ENCODE assay signal across 30 cellular contexts in genomic region chrX:136718091-136718490, GRCh38.
"Had no signal": no experiment of that assay in that cellular context is flagged by ENCODE, and none has a peak within 500 bp of the region (broad histone marks: within the 10 kb centered on the region; RNA-seq: fewer than 3 reads in every experiment).

No MANE protein-coding gene starts in this region.

- H3K27me3 ChIP-seq: ascending aorta, brain microvascular endothelial cell, colonic mucosa, esophagus squamous epithelium, gastroesophageal sphincter had no signal

- H3K27me3 Mint-ChIP-seq: activated CD4-positive, alpha-beta memory T cell treated with anti-CD3 and anti-CD28 coated beads, Interleukin-2, amount 10 ng/mL, durations not matched to agents 7 days and 5 days; activated CD4-positive, alpha-beta T cell treated with anti-CD3 and anti-CD28 coated beads, Interleukin-2, amount 10 ng/mL, durations not matched to agents 7 days and 5 days; activated naive CD4-positive, alpha-beta T cell treated with anti-CD3 and anti-CD28 coated beads, Interleukin-2, amount 10 ng/mL, durations not matched to agents 7 days and 5 days; activated naive CD8-positive, alpha-beta T cell treated with anti-CD3 and anti-CD28 coated beads, Interleukin-2, amount 10 ng/mL, durations not matched to agents 7 days and 5 days had no signal

- DNase-seq: activated CD4-positive, alpha-beta memory T cell treated with anti-CD3 and anti-CD28 coated beads, Interleukin-2, amount 10 ng/mL, durations not matched to agents 7 days and 5 days; activated CD4-positive, alpha-beta T cell treated with anti-CD3 and anti-CD28 coated beads for 1 hour; activated CD4-positive, alpha-beta T cell treated with anti-CD3 and anti-CD28 coated beads for 4 hours; activated CD4-positive, alpha-beta T cell treated with anti-CD3 and anti-CD28 coated beads, Interleukin-2, amount 10 ng/mL, durations not matched to agents 7 days and 5 days; activated CD4-positive, alpha-beta T cell treated with anti-CD3 and anti-CD28 coated beads, Interleukin-2, amount 50 U/mL, for 4 hours; activated CD8-positive, alpha-beta memory T cell treated with anti-CD3 and anti-CD28 coated beads, Interleukin-2, amount 50 U/mL, for 48 hours; activated gamma-delta T cell; activated naive CD4-positive, alpha-beta T cell; activated naive CD4-positive, alpha-beta T cell treated with anti-CD3 and anti-CD28 coated beads, Interleukin-2, amount 10 ng/mL, durations not matched to agents 7 days and 5 days; activated naive CD8-positive, alpha-beta T cell treated with anti-CD3 and anti-CD28 coated beads, Interleukin-2, amount 10 ng/mL, durations not matched to agents 7 days and 5 days; activated T-cell treated with anti-CD3 and anti-CD28 coated beads for 4 hours; activated T-cell treated with anti-CD3 and anti-CD28 coated beads, Interleukin-2, amount 50 U/mL, for 24 hours; activated T-cell treated with anti-CD3 and anti-CD28 coated beads, Interleukin-2, amount 50 U/mL, for 72 hours; brain microvascular endothelial cell; colonic mucosa; effector CD8-positive, alpha-beta T cell; esophagus squamous epithelium; foreskin melanocyte; heart right ventricle; T-helper 1 cell; T-helper 2 cell had no signal

- H3K36me3 ChIP-seq: ascending aorta, brain microvascular endothelial cell, colonic mucosa, esophagus squamous epithelium, gastroesophageal sphincter had no signal

- H3K4me3 ChIP-seq: ascending aorta, colonic mucosa, esophagus squamous epithelium, gastroesophageal sphincter, heart right ventricle had no signal

- ATAC-seq: activated naive CD4-positive, alpha-beta T cell treated with anti-CD3 and anti-CD28 coated beads, Interleukin-2, amount 50 U/mL, for 72 hours; activated T-cell treated with anti-CD3 and anti-CD28 coated beads, Interleukin-2, amount 50 U/mL, for 72 hours; gastroesophageal sphincter; WTC11 had no signal

- H3K9me3 ChIP-seq: ascending aorta, colonic mucosa, esophagus squamous epithelium, gastroesophageal sphincter, heart right ventricle had no signal

- H3K9me3 Mint-ChIP-seq: activated T-cell treated with anti-CD3 and anti-CD28 coated beads, Interleukin-2, amount 50 U/mL, for 24 hours had no signal

- H3K27ac Mint-ChIP-seq: activated CD4-positive, alpha-beta memory T cell treated with anti-CD3 and anti-CD28 coated beads, Interleukin-2, amount 10 ng/mL, durations not matched to agents 7 days and 5 days; activated CD4-positive, alpha-beta T cell treated with anti-CD3 and anti-CD28 coated beads, Interleukin-2, amount 10 ng/mL, durations not matched to agents 7 days and 5 days; activated naive CD4-positive, alpha-beta T cell treated with anti-CD3 and anti-CD28 coated beads, Interleukin-2, amount 10 ng/mL, durations not matched to agents 7 days and 5 days; activated naive CD4-positive, alpha-beta T cell treated with anti-CD3 and anti-CD28 coated beads, Interleukin-2, amount 50 U/mL, for 72 hours; activated naive CD8-positive, alpha-beta T cell treated with anti-CD3 and anti-CD28 coated beads, Interleukin-2, amount 10 ng/mL, durations not matched to agents 7 days and 5 days; activated T-cell treated with anti-CD3 and anti-CD28 coated beads, Interleukin-2, amount 50 U/mL, for 24 hours; WTC11 had no signal

- FAIRE-seq: bronchial epithelial cell, endometrium, endothelial cell of umbilical vein had no signal

- H3K4me3 Mint-ChIP-seq: activated CD4-positive, alpha-beta memory T cell treated with anti-CD3 and anti-CD28 coated beads, Interleukin-2, amount 10 ng/mL, durations not matched to agents 7 days and 5 days; activated CD4-positive, alpha-beta T cell treated with anti-CD3 and anti-CD28 coated beads, Interleukin-2, amount 10 ng/mL, durations not matched to agents 7 days and 5 days; activated naive CD4-positive, alpha-beta T cell treated with anti-CD3 and anti-CD28 coated beads, Interleukin-2, amount 10 ng/mL, durations not matched to agents 7 days and 5 days; activated naive CD8-positive, alpha-beta T cell treated with anti-CD3 and anti-CD28 coated beads, Interleukin-2, amount 10 ng/mL, durations not matched to agents 7 days and 5 days; activated T-cell treated with anti-CD3 and anti-CD28 coated beads, Interleukin-2, amount 50 U/mL, for 24 hours; activated T-cell treated with anti-CD3 and anti-CD28 coated beads, Interleukin-2, amount 50 U/mL, for 72 hours; WTC11 had no signal

- H3K36me3 Mint-ChIP-seq: WTC11 had no signal

- H3K4me1 ChIP-seq: ascending aorta, colonic mucosa, esophagus squamous epithelium had no signal

- H3K27ac ChIP-seq: ascending aorta, brain microvascular endothelial cell, colonic mucosa, epithelial cell of prostate, esophagus squamous epithelium, gastroesophageal sphincter, VCaP had no signal
